Comparison of ENCODE assay signal across 17 cellular contexts in genomic region chr9:38037981-38038306, GRCh38. TPM values are rescaled to one million over a fixed set of nuclear protein-coding genes. Genes with fewer than 3 reads are reported as not detected.
DNase-seq lines count a peak whose midpoint lies in the region; ATAC-seq, FAIRE-seq and TF ChIP-seq lines count a peak whose summit lies in the region.
"Had no signal": no experiment of that assay in that cellular context is flagged by ENCODE, and none has a peak within 500 bp of the region (broad histone marks: within the 10 kb centered on the region; RNA-seq: fewer than 3 reads in every experiment).

No MANE protein-coding gene starts in this region.

- no peaks in the 10 kb centered on the region for H3K4me1 Mint-ChIP-seq in CD8-positive, alpha-beta memory T cell
- H3K4me1 Mint-ChIP-seq in nephron progenitor cell, result peaks cover 71% of the 10 kb centered on the region

- POLR2A ChIA-PET in CD8-positive, alpha-beta memory T cell (lab: Charles Lee), result no interaction called here
- POLR2A ChIA-PET in H1 (lab: Charles Lee; ENCODE audit: partially characterized antibody), result interaction anchor here (1.3 to 2.9 kb wide), 3 partner anchors 10 to 21 kb away, joined by 3 to 8 read pairs (median 4); no protein-coding TSS in a partner anchor

- H2AK5ac ChIP-seq in H1 (ENCODE audit: low read depth, low read length), result peak overlapping the region; percentile 75; the same call in 1 of the 2 replicates

- H3K9me3 Mint-ChIP-seq in CD8-positive, alpha-beta memory T cell, result no peaks in the 10 kb centered on the region
- H3K9me3 Mint-ChIP-seq in nephron progenitor cell, result no peaks in the 10 kb centered on the region

- H4K5ac ChIP-seq in H1 (ENCODE audit: insufficient read length, low read depth, low read length), result no peak overlapping the region

- no peak overlapping the region for H2BK15ac ChIP-seq in H1 (ENCODE audit: low read length)

- no peak overlapping the region for H3K4me3 ChIP-seq in CD8-positive, alpha-beta memory T cell (ENCODE audit: low read length)
- no peak overlapping the region for H3K4me3 ChIP-seq in OCI-LY3 (ENCODE audit: low read length)
- no peak overlapping the region for H3K4me3 ChIP-seq in H1 (ENCODE audit: extremely low read depth in 1 of 4, insufficient read depth in 2 of 4, low read depth in 3 of 4, low read length in 4 of 4)
- H3K4me3 ChIP-seq in left lung, result no peak overlapping the region
- no peak overlapping the region for H3K4me3 ChIP-seq in BE2C (ENCODE audit: low read depth, low read length)

- no peak overlapping the region for H2BK20ac ChIP-seq in H1 (ENCODE audit: low read length)

- no peak for TF ChIP-seq POLR2A in H1 (IDR thresholded peaks at IDR 0.05; ENCODE audit: control extremely low read depth in 1 of 2, low read depth in 2 of 2, low read length in 2 of 2)
- no peak for TF ChIP-seq POLR2A in GM18505 (IDR thresholded peaks at IDR 0.05; ENCODE audit: borderline replicate concordance, extremely low read depth, insufficient read depth, insufficient read length)

- no peaks in the 10 kb centered on the region for H3K36me3 Mint-ChIP-seq in CD8-positive, alpha-beta memory T cell
- H3K36me3 Mint-ChIP-seq in nephron progenitor cell (ENCODE audit: low read depth), result no peaks in the 10 kb centered on the region

- no peak overlapping the region for H3K4ac ChIP-seq in H1 (replicated peaks; ENCODE audit: insufficient read length, low read depth, low read length)

- H3K27ac Mint-ChIP-seq in CD8-positive, alpha-beta memory T cell, result no peak overlapping the region
- H3K27ac Mint-ChIP-seq in nephron progenitor cell, result no peak overlapping the region

- H3K9me3 ChIP-seq in CD8-positive, alpha-beta memory T cell (ENCODE audit: low read length), result no peaks in the 10 kb centered on the region
- no peaks in the 10 kb centered on the region for H3K9me3 ChIP-seq in OCI-LY3 (ENCODE audit: insufficient read depth, low read length)
- no peaks in the 10 kb centered on the region for H3K9me3 ChIP-seq in H1 (ENCODE audit: insufficient read depth in 2 of 2, low read depth in 1 of 2, low read length in 1 of 2)
- no peaks in the 10 kb centered on the region for H3K9me3 ChIP-seq in left lung
- no peaks in the 10 kb centered on the region for H3K9me3 ChIP-seq in BE2C

- H3K27me3 ChIP-seq in CD8-positive, alpha-beta memory T cell (ENCODE audit: insufficient read depth, low read length, poor library complexity, severe bottlenecking), result no peaks in the 10 kb centered on the region
- H3K27me3 ChIP-seq in OCI-LY3 (ENCODE audit: low read depth, low read length) (no peaks in the 10 kb centered on the region), H1 (replicated peaks in 1 of 4; ENCODE audit: control insufficient read depth in 3 of 4, extremely low read depth in 1 of 4, insufficient read depth in 3 of 4, low read length in 3 of 4) (no peaks in the 10 kb centered on the region), left lung (no peaks in the 10 kb centered on the region), BE2C (no peaks in the 10 kb centered on the region)

- H2AFZ ChIP-seq in OCI-LY3 (ENCODE audit: low read depth, low read length) (no peak overlapping the region; the same call in 1 of the 2 replicates), H1 (ENCODE audit: low read length) (no peak overlapping the region)

- no peak overlapping the region for H4K8ac ChIP-seq in H1 (ENCODE audit: extremely low read depth, insufficient read depth, low read length)

- H3K79me1 ChIP-seq in H1 (ENCODE audit: low read depth, low read length), result peaks cover 3% of the 10 kb centered on the region

- no peak for TF ChIP-seq EP300 in H1 (IDR thresholded peaks at IDR 0.05; ENCODE audit: borderline replicate concordance in 1 of 2, low read depth in 2 of 2, low read length in 2 of 2)

- no peak overlapping the region for H3K9ac ChIP-seq in OCI-LY3 (ENCODE audit: low read length)
- no peak overlapping the region for H3K9ac ChIP-seq in H1 (replicated peaks in 1 of 4; ENCODE audit: extremely low read depth in 1 of 4, low read depth in 3 of 4, low read length in 3 of 4)

- H2BK5ac ChIP-seq in H1 (ENCODE audit: low read depth, low read length), result no peak overlapping the region

- CTCF ChIA-PET in CD8-positive, alpha-beta memory T cell (lab: Charles Lee), result no interaction called here
- CTCF ChIA-PET in H1 (lab: Charles Lee; ENCODE audit: partially characterized antibody), result interaction anchor here (0.7 to 5.4 kb wide), 2 partner anchors 13 to 18 kb away, joined by 6 to 43 read pairs; no protein-coding TSS in a partner anchor

- peak overlapping the region; percentile 35 for H3K4me2 ChIP-seq in OCI-LY3 (ENCODE audit: low read length)
- no peak overlapping the region for H3K4me2 ChIP-seq in H1 (ENCODE audit: insufficient read depth in 1 of 2, low read depth in 2 of 2, low read length in 2 of 2)

- no peaks in the 10 kb centered on the region for H3K4me1 ChIP-seq in CD8-positive, alpha-beta memory T cell (ENCODE audit: insufficient read depth, low read length)
- H3K4me1 ChIP-seq in OCI-LY3 (ENCODE audit: low read length) (peaks cover 22% of the 10 kb centered on the region), H1 (replicated peaks in 1 of 4; ENCODE audit: control insufficient read depth in 3 of 4, insufficient read depth in 4 of 4, low read length in 3 of 4) (peaks cover 9 to 21% (median 13%) of the 10 kb centered on the region in 4 experiments), left lung (peaks cover 22 to 55% of the 10 kb centered on the region in 2 donors), BE2C (peaks cover 29% of the 10 kb centered on the region)

- DNase-seq in CD8-positive, alpha-beta memory T cell, result no peak
- DNase-seq in H1 (ENCODE audit: low read depth in 1 of 2, low spot score in 2 of 2) (no peak), nephron progenitor cell (no peak), left lung (no peak), BE2C (no peak), NCI-H187 treated with DMSO at 0.1 percent for 48 hours (lab: John Stamatoyannopoulos, UW) (no peak)
- DNase-seq: activated naive CD4-positive, alpha-beta T cell treated with Interleukin-2 at 50 U/mL for 16 hours; anterior cingulate cortex; foreskin melanocyte; NCI-H1436 treated with DMSO at 0.1 percent for 48 hours; stimulated activated CD4-positive, alpha-beta T cell treated with anti-CD3 and anti-CD28 coated beads, Interleukin-4, amount 100 ng/mL, for 1 hour; SW 1271 had no signal

- intact Hi-C loops in left lung (cut with DNase I), result no loop called here

- no peak overlapping the region for H4K91ac ChIP-seq in H1 (replicated peaks; ENCODE audit: insufficient read length, low read length)

- no peak overlapping the region for H3K56ac ChIP-seq in H1 (replicated peaks; ENCODE audit: insufficient read length, low read depth, low read length)

- no peak for TF ChIP-seq CTCF in OCI-LY3 (IDR thresholded peaks at IDR 0.05; ENCODE audit: low read depth, low read length)
- no peak for TF ChIP-seq CTCF in H1 (IDR thresholded peaks at IDR 0.05; ENCODE audit: control extremely low read depth in 1 of 3, insufficient read depth in 1 of 3, low read depth in 1 of 3, low read length in 3 of 3)
- no peak for TF ChIP-seq CTCF in nephron progenitor cell (IDR thresholded peaks at IDR 0.05)
- TF ChIP-seq CTCF in left lung (IDR thresholded peaks at IDR 0.05), result no peak
- no peak for TF ChIP-seq CTCF in BE2C (IDR thresholded peaks at IDR 0.05; ENCODE audit: low read depth, low read length)

- no peaks in the 10 kb centered on the region for H3K27me3 Mint-ChIP-seq in CD8-positive, alpha-beta memory T cell
- peaks cover 8% of the 10 kb centered on the region for H3K27me3 Mint-ChIP-seq in nephron progenitor cell (ENCODE audit: low read depth, poor library complexity)

- no peak overlapping the region for H3K14ac ChIP-seq in H1 (ENCODE audit: insufficient read length)

- H4K20me1 ChIP-seq in OCI-LY3 (ENCODE audit: insufficient read depth, low read length) (no peaks in the 10 kb centered on the region), H1 (replicated peaks in 1 of 2; ENCODE audit: control insufficient read depth in 1 of 2, insufficient read depth in 2 of 2, low read length in 2 of 2) (peaks cover 0 to 3% of the 10 kb centered on the region in 2 experiments)

- no peak for TF ChIP-seq RAD21 in H1 (IDR thresholded peaks at IDR 0.05 in 1 of 2, conservative IDR thresholded peaks at IDR 0.05 in 1 of 2; ENCODE audit: low read depth in 2 of 2, low read length in 2 of 2)

- peak overlapping the region; percentile 44; the same call in 1 of the 2 replicates for H2BK12ac ChIP-seq in H1 (ENCODE audit: low read depth, low read length)

- H3K18ac ChIP-seq in H1 (ENCODE audit: extremely low read depth, low read length), result no peak overlapping the region

- no peak overlapping the region for H2BK120ac ChIP-seq in H1 (replicated peaks; ENCODE audit: low read depth, low read length)

- peak overlapping the region; percentile 13 for H3K27ac ChIP-seq in CD8-positive, alpha-beta memory T cell (ENCODE audit: low read depth, low read length)
- H3K27ac ChIP-seq in OCI-LY3 (ENCODE audit: low read length) (no peak overlapping the region), H1 (ENCODE audit: low read depth, low read length) (no peak overlapping the region), left lung (no peak overlapping the region)

- H3K79me2 ChIP-seq in OCI-LY3 (ENCODE audit: low read length) (no peaks in the 10 kb centered on the region), H1 (ENCODE audit: control insufficient read depth in 1 of 2, insufficient read depth in 2 of 2, low read length in 2 of 2) (peaks cover 0 to 29% of the 10 kb centered on the region in 2 experiments; a peak in 1 of 4 replicates)

- FAIRE-seq in H1 (lab: Jason Lieb, UNC), result no peak
- FAIRE-seq: colon, G401.6, RCC 7860 had no signal

- 82% methylated on average over 5 of the region's 5 CpGs; no CpG with 5 or more reads in 1 of the 2 experiments for WGBS in H1 (ENCODE audit: extremely low coverage in 1 of 2, insufficient coverage in 1 of 2, insufficient read length in 1 of 2, insufficient replicate concordance in 2 of 2, low coverage in 1 of 2, low lambda C conversion rate in 2 of 2, missing lambda C conversion rate in 1 of 2), 2 experiments

- ATAC-seq in GM18505 (IDR thresholded peaks at IDR 0.05; ENCODE audit: unreplicated experiment) (no peak), left lung (no peak)

- no peak overlapping the region for H3K23ac ChIP-seq in H1 (ENCODE audit: insufficient read length)

- H3K36me3 ChIP-seq in CD8-positive, alpha-beta memory T cell (ENCODE audit: insufficient read depth, low read length), result no peaks in the 10 kb centered on the region
- H3K36me3 ChIP-seq in OCI-LY3 (replicated peaks; ENCODE audit: low read depth, low read length) (no peaks in the 10 kb centered on the region), H1 (ENCODE audit: control insufficient read depth in 2 of 4, insufficient read depth in 4 of 4, low read length in 3 of 4) (no peaks in the 10 kb centered on the region), left lung (no peaks in the 10 kb centered on the region), BE2C (no peaks in the 10 kb centered on the region)

- no peak overlapping the region for H3K4me3 Mint-ChIP-seq in CD8-positive, alpha-beta memory T cell
- peak overlapping the region; percentile 23 for H3K4me3 Mint-ChIP-seq in nephron progenitor cell

- H3K23me2 ChIP-seq in H1 (ENCODE audit: low read depth, low read length), result no peaks in the 10 kb centered on the region

RNA-seq across cellular contexts. Expression of gene SHB, which starts 31.1 kb away (rescaled TPM):
- 1 to 10 TPM; 1.8 TPM for total RNA-seq in CD8-positive, alpha-beta memory T cell
- polyA plus RNA-seq in CD8-positive, alpha-beta memory T cell, result 0.64 TPM
- total RNA-seq in H1 (2021; fragmentation: NEBNext Ultra II Directional; extraction: Animal tissue kit (Norgen Biotek cat#: 25700)), result 12.6 and 13.7 TPM in 2 replicates
- 4.1 and 7.1 TPM in 2 replicates for polyA plus RNA-seq in H1 (2011; rRNA removed)
- 7.7 TPM for polyA plus RNA-seq in H1 (2011; cell fraction: cytosol; rRNA removed)
- 8.0 TPM for polyA plus RNA-seq in H1 (2011; cell fraction: nucleus; rRNA removed)
- 5.9 to 8.4 TPM (median 7.6 TPM) in 4 replicates for polyA plus RNA-seq in H1 (2012, experiment 1 of 2)
- polyA plus RNA-seq in H1 (2012, experiment 2 of 2), result 6.2 TPM
- polyA plus RNA-seq in H1 (2013, experiment 1 of 2), result 4.7 TPM
- 5.2 TPM for polyA plus RNA-seq in H1 (2013, experiment 2 of 2)
- polyA minus RNA-seq in H1 (2011; rRNA and poly(A)+ RNA removed), result 3.8 and 6.1 TPM in 2 replicates
- polyA minus RNA-seq in H1 (2011; cell fraction: cytosol; rRNA and poly(A)+ RNA removed), result 9.8 TPM
- 12.9 TPM for polyA minus RNA-seq in H1 (2011; cell fraction: nucleus; rRNA and poly(A)+ RNA removed)
- 10 to 100 TPM; 26.7 to 26.8 TPM for total RNA-seq in left lung
- polyA plus RNA-seq in BE2C (2012; ENCODE audit: insufficient read depth, insufficient read length, low read depth), result 9.1 TPM
